In the genomic region with DNA sequence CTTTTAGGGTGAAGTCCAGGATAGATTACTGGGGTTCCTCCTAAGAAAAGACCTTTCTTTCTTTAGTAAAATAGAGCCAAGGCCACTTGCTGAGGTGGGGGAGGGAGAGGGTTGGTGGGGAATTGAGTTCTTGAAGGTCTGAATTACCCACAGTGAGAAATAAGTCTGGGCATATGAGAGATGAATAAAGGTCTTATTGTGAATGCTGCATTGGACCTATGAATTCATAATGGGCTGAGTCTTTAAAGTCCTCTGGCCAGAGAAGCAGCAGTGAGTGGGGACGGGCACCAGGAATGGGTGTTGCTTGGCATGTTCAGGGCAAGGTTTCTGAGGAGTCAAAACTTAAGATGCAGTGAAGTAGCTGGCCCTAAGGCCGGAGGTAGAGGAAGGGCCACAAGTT, we compare ENCODE assay signal across 24 cellular contexts.
"Had no signal": no experiment of that assay in that cellular context is flagged by ENCODE, and none has a peak within 500 bp of the region (broad histone marks: within the 10 kb centered on the region; RNA-seq: fewer than 3 reads in every experiment).

No MANE protein-coding gene starts in this region.

- H3K27me3 Mint-ChIP-seq: stimulated activated memory B cell treated with anti-CD40 and anti-IgM and Interleukin-4, amounts not matched to agents 10 μg/mL and 1 μg/mL and 100 μg/mL, for 72 hours; stimulated activated naive CD8-positive, alpha-beta T cell treated with anti-CD3 and anti-CD28 coated beads, Interleukin-15, Interleukin-2, amounts not matched to agents 100 ng/mL and 50 ng/mL, for 24 hours had no signal

- DNase-seq: effector CD4-positive, alpha-beta T cell; heart left ventricle; hippocampal formation; left colon; left ventricle myocardium superior; naive thymus-derived CD4-positive, alpha-beta T cell; nephron progenitor cell; retina; right lobe of liver; spleen; stimulated activated CD4-positive, alpha-beta T cell treated with anti-CD3 and anti-CD28 coated beads, Interleukin-15, amount 100 ng/mL, for 24 hours; stimulated activated CD4-positive, alpha-beta T cell treated with anti-CD3 and anti-CD28 coated beads, Interleukin-1b, Interleukin-23, amount 100 ng/mL, for 48 hours; stimulated activated CD4-positive, alpha-beta T cell treated with anti-CD3 and anti-CD28 coated beads, Interleukin-4, amount 100 ng/mL, for 24 hours; testis; upper lobe of right lung had no signal

- H3K27me3 ChIP-seq: heart left ventricle, right lobe of liver, spleen, testis, tibial nerve, upper lobe of right lung, vagina had no signal

- H3K4me3 Mint-ChIP-seq: naive thymus-derived CD4-positive, alpha-beta T cell; nephron progenitor cell; stimulated activated memory B cell treated with anti-CD40 and anti-IgM and Interleukin-4, amounts not matched to agents 10 μg/mL and 1 μg/mL and 100 μg/mL, for 72 hours; stimulated activated naive CD8-positive, alpha-beta T cell treated with anti-CD3 and anti-CD28 coated beads, Interleukin-15, Interleukin-2, amounts not matched to agents 100 ng/mL and 50 ng/mL, for 24 hours had no signal

- H3K36me3 Mint-ChIP-seq: stimulated activated memory B cell treated with anti-CD40 and anti-IgM and Interleukin-4, amounts not matched to agents 10 μg/mL and 1 μg/mL and 100 μg/mL, for 72 hours had no signal

- H3K4me1 ChIP-seq: testis had no signal

- H3K4me3 ChIP-seq: coronary artery, heart left ventricle, lung, prostate gland, right lobe of liver, spleen, testis, tibial nerve, upper lobe of right lung, vagina had no signal

- ATAC-seq: esophagus mucosa; heart left ventricle; naive thymus-derived CD4-positive, alpha-beta T cell; stimulated activated memory B cell treated with anti-CD40 and anti-IgM and Interleukin-4, amounts not matched to agents 10 μg/mL and 1 μg/mL and 100 μg/mL, for 72 hours; upper lobe of right lung had no signal

- H3K27ac ChIP-seq: coronary artery, neutrophil, testis, upper lobe of right lung, vagina had no signal

- H3K36me3 ChIP-seq: heart left ventricle, neutrophil, prostate gland, right lobe of liver, spleen, upper lobe of right lung, vagina had no signal

- H3K4me1 Mint-ChIP-seq: nephron progenitor cell; stimulated activated memory B cell treated with anti-CD40 and anti-IgM and Interleukin-4, amounts not matched to agents 10 μg/mL and 1 μg/mL and 100 μg/mL, for 72 hours had no signal

- H3K9me3 ChIP-seq: heart left ventricle, neutrophil, prostate gland, right lobe of liver, spleen, testis, tibial nerve, upper lobe of right lung, vagina had no signal

- H3K9me3 Mint-ChIP-seq: naive thymus-derived CD4-positive, alpha-beta T cell; nephron progenitor cell; stimulated activated memory B cell treated with anti-CD40 and anti-IgM and Interleukin-4, amounts not matched to agents 10 μg/mL and 1 μg/mL and 100 μg/mL, for 72 hours; stimulated activated naive CD8-positive, alpha-beta T cell treated with anti-CD3 and anti-CD28 coated beads, Interleukin-15, Interleukin-2, amounts not matched to agents 100 ng/mL and 50 ng/mL, for 24 hours had no signal

- H3K27ac Mint-ChIP-seq: naive thymus-derived CD4-positive, alpha-beta T cell; nephron progenitor cell; stimulated activated memory B cell treated with anti-CD40 and anti-IgM and Interleukin-4, amounts not matched to agents 10 μg/mL and 1 μg/mL and 100 μg/mL, for 72 hours; stimulated activated naive CD8-positive, alpha-beta T cell treated with anti-CD3 and anti-CD28 coated beads, Interleukin-15, Interleukin-2, amounts not matched to agents 100 ng/mL and 50 ng/mL, for 24 hours had no signal
